9 cellular contexts compared by ENCODE assay signal in the genomic region with DNA sequence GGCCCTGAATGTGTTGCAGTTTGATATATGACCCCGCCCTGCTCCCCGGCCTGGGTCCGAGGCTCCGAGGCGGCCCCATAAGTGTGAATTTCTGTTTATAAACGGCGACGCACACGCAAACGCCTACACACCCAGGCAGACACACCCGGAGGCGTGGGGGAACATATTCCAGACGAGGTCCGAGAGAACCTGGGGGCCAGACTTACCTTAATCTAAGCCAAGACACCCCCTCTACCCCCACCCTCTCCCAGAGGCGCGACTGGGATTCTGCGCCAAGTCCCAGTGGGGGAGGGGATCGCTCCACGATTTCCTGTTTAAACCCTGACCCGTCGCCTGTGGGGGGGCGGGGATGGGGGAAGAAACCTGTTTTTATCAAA. TPM values are rescaled to one million over a fixed set of nuclear protein-coding genes. Genes with fewer than 3 reads are reported as not detected.
A peak's percentile ranks its signal among the peaks of the same experiment; 100 is the strongest.
DNase-seq lines count a peak whose midpoint lies in the region; ATAC-seq and TF ChIP-seq lines count a peak whose summit lies in the region.
"Had no signal": no experiment of that assay in that cellular context is flagged by ENCODE, and none has a peak within 500 bp of the region (broad histone marks: within the 10 kb centered on the region; RNA-seq: fewer than 3 reads in every experiment).

No MANE protein-coding gene starts in this region.

- H3K9me3 ChIP-seq in ES-I3 (ENCODE audit: control insufficient read depth, insufficient read depth, low read length) (no peaks in the 10 kb centered on the region), MG63 (no peaks in the 10 kb centered on the region), neuronal stem cell (replicated peaks in 1 of 2; ENCODE audit: control insufficient read depth in 2 of 2, insufficient read depth in 1 of 2, low read depth in 1 of 2, low read length in 2 of 2) (peaks cover 0 to 5% of the 10 kb centered on the region in 2 donors)
- no peaks in the 10 kb centered on the region for H3K9me3 ChIP-seq in CD4-positive, alpha-beta memory T cell (ENCODE audit: control insufficient read depth in 1 of 2, low read length in 2 of 2)

- no peaks in the 10 kb centered on the region for H3K79me1 ChIP-seq in neuronal stem cell (ENCODE audit: low read depth, low read length)

- H3K4me1 Mint-ChIP-seq in MCF 10A (ENCODE audit: insufficient read depth, unreplicated experiment): peaks cover 23% of the 10 kb centered on the region
- peaks cover 6 to 31% (median 17%) of the 10 kb centered on the region in 4 donors for H3K4me1 Mint-ChIP-seq in CD4-positive, alpha-beta memory T cell

- H3K23ac ChIP-seq in neuronal stem cell (ENCODE audit: low read depth, low read length, poor library complexity): no peak overlapping the region

- H3K4me1 ChIP-seq in ES-I3 (ENCODE audit: insufficient read depth, low read length): no peaks in the 10 kb centered on the region
- H3K4me1 ChIP-seq in neuronal stem cell (ENCODE audit: control insufficient read depth in 2 of 2, insufficient read depth in 1 of 2, low read depth in 1 of 2, low read length in 2 of 2): peaks cover 0 to 6% of the 10 kb centered on the region in 2 donors
- peaks cover 21% of the 10 kb centered on the region for H3K4me1 ChIP-seq in CD4-positive, alpha-beta memory T cell (ENCODE audit: insufficient read depth, low read length)

- peak overlapping the region; percentile 98 for H3K27ac Mint-ChIP-seq in MCF 10A (ENCODE audit: low read depth, unreplicated experiment)
- H3K27ac Mint-ChIP-seq in CD4-positive, alpha-beta memory T cell: no peak overlapping the region

- H3K36me3 ChIP-seq in ES-I3 (ENCODE audit: insufficient read depth, low read length) (no peaks in the 10 kb centered on the region), MG63 (peaks cover 14% of the 10 kb centered on the region), neuronal stem cell (replicated peaks in 1 of 2; ENCODE audit: control insufficient read depth in 2 of 2, insufficient read depth in 2 of 2, low read length in 2 of 2) (no peaks in the 10 kb centered on the region)
- no peaks in the 10 kb centered on the region for H3K36me3 ChIP-seq in CD4-positive, alpha-beta memory T cell (ENCODE audit: insufficient read depth, low read length)

- H2BK5ac ChIP-seq in neuronal stem cell (ENCODE audit: low read length): no peak overlapping the region

- ATAC-seq in GM21447 (IDR thresholded peaks at IDR 0.05; ENCODE audit: unreplicated experiment) (no peak), GM18520 (IDR thresholded peaks at IDR 0.05; ENCODE audit: unreplicated experiment) (no peak), HG03565 (IDR thresholded peaks at IDR 0.05; ENCODE audit: unreplicated experiment) (no peak)

- H2AK5ac ChIP-seq in neuronal stem cell (ENCODE audit: low read depth, low read length): no peak overlapping the region

- no peak overlapping the region for H3K27ac ChIP-seq in neuronal stem cell (replicated peaks; ENCODE audit: low read length)
- no peak overlapping the region for H3K27ac ChIP-seq in CD4-positive, alpha-beta memory T cell (ENCODE audit: low read depth, low read length)

- H3K14ac ChIP-seq in neuronal stem cell (ENCODE audit: low read length): no peak overlapping the region

- no CpG with 5 or more reads among the region's 22 CpGs for WGBS in neuronal stem cell (ENCODE audit: extremely low coverage in 2 of 2, insufficient read length in 2 of 2, insufficient replicate concordance in 1 of 2), 2 donors

- no peak overlapping the region for H3K18ac ChIP-seq in neuronal stem cell (ENCODE audit: low read length)

- no peaks in the 10 kb centered on the region for H3K36me3 Mint-ChIP-seq in MCF 10A (ENCODE audit: insufficient read depth, unreplicated experiment)
- H3K36me3 Mint-ChIP-seq in CD4-positive, alpha-beta memory T cell: peaks cover 0 to 1% of the 10 kb centered on the region in 2 donors

- no peak overlapping the region for H4K91ac ChIP-seq in neuronal stem cell (ENCODE audit: low read depth, low read length, poor library complexity)

- peak overlapping the region; percentile 96 for H2AFZ ChIP-seq in neuronal stem cell (ENCODE audit: low read length)

- H3K27me3 Mint-ChIP-seq in MCF 10A (ENCODE audit: insufficient read depth, unreplicated experiment): no peaks in the 10 kb centered on the region
- peaks cover 48 to 67% of the 10 kb centered on the region in 2 donors for H3K27me3 Mint-ChIP-seq in CD4-positive, alpha-beta memory T cell

- no TSS peak for BruUV-seq in MCF 10A (replicated peaks; lab: Mats Ljungman, UMichigan)

- CTCF ChIA-PET in MCF 10A (lab: Yijun Ruan, JAX): no interaction called here
- CTCF ChIA-PET in CD4-positive, alpha-beta memory T cell (lab: Charles Lee; ENCODE audit: partially characterized antibody): no interaction called here

- H3K4me3 ChIP-seq in MG63: peak overlapping the region; percentile 69
- peak overlapping the region in 1 of 2 donors; percentile 48 for H3K4me3 ChIP-seq in neuronal stem cell (ENCODE audit: low read length in 2 of 2)
- no peak overlapping the region for H3K4me3 ChIP-seq in CD4-positive, alpha-beta memory T cell (ENCODE audit: low read length in 2 of 2)

- peak overlapping the region; percentile 98 for H3K4me3 Mint-ChIP-seq in MCF 10A (ENCODE audit: unreplicated experiment)
- H3K4me3 Mint-ChIP-seq in CD4-positive, alpha-beta memory T cell: peak overlapping the region in 3 of 8 donors; percentile 10 to 49 (median 25)

- DNase-seq in MG63 (peak; percentile 80), MCF 10A (ENCODE audit: unreplicated experiment) (peak; percentile 88), neuronal stem cell (ENCODE audit: low spot score) (no peak)
- no peak for DNase-seq in CD4-positive, alpha-beta memory T cell
- DNase-seq: RPMI8226 had no signal

- no peak overlapping the region for H3K4ac ChIP-seq in neuronal stem cell (ENCODE audit: low read length)

- intact Hi-C loops in MCF 10A (cut with micrococcal nuclease): no loop called here
- intact Hi-C loops in CD4-positive, alpha-beta memory T cell (cut with micrococcal nuclease): no loop called here

- H3K9me3 Mint-ChIP-seq in MCF 10A (ENCODE audit: unreplicated experiment): no peaks in the 10 kb centered on the region
- peaks cover 0 to 3% (median 0%) of the 10 kb centered on the region in 8 donors for H3K9me3 Mint-ChIP-seq in CD4-positive, alpha-beta memory T cell

- H3K4me2 ChIP-seq in neuronal stem cell (ENCODE audit: insufficient read depth, low read length, poor library complexity, severe bottlenecking): no peak overlapping the region

- H2BK15ac ChIP-seq in neuronal stem cell (ENCODE audit: low read length): no peak overlapping the region

- H2BK12ac ChIP-seq in neuronal stem cell (ENCODE audit: low read length): no peak overlapping the region

- H2BK120ac ChIP-seq in neuronal stem cell (ENCODE audit: low read depth, low read length): no peak overlapping the region

- H4K8ac ChIP-seq in neuronal stem cell (ENCODE audit: low read depth, low read length): no peak overlapping the region

- POLR2A ChIA-PET in MCF 10A (lab: Yijun Ruan, JAX): interaction anchor here (0.7 to 3.1 kb wide), 6 partner anchors 10 to 262 kb away, joined by 3 to 16 read pairs (median 3); partner anchors contain the start of genes HNRNPA1, HOXC13, HOXC6 and HOXC8
- POLR2A ChIA-PET in CD4-positive, alpha-beta memory T cell (lab: Charles Lee; ENCODE audit: partially characterized antibody): no interaction called here

- H3K9ac ChIP-seq in ES-I3 (ENCODE audit: low read depth, low read length): peak overlapping the region; percentile 46; the same call in 1 of the 2 replicates
- no peak overlapping the region for H3K9ac ChIP-seq in neuronal stem cell (ENCODE audit: low read depth, low read length, poor library complexity)

- TF ChIP-seq CTCF in MCF 10A (IDR thresholded peaks at IDR 0.05; ENCODE audit: unreplicated experiment): no peak

- H3K27me3 ChIP-seq in MG63: no peaks in the 10 kb centered on the region
- H3K27me3 ChIP-seq in neuronal stem cell (ENCODE audit: control insufficient read depth in 3 of 3, insufficient read depth in 3 of 3, low read depth in 1 of 3, low read length in 3 of 3): peaks cover 64 to 98% (median 98%) of the 10 kb centered on the region in 3 experiments
- peaks cover 53% of the 10 kb centered on the region for H3K27me3 ChIP-seq in CD4-positive, alpha-beta memory T cell (ENCODE audit: insufficient read depth, low read length)

RNA-seq across cellular contexts. Expression of gene HOXC6, which starts 9.6 kb away (rescaled TPM):
- 4.9 and 5.3 TPM in 2 replicates for total RNA-seq in MG63 (2014; rRNA removed; shearing (Covaris generic); ENCODE audit: low replicate concordance)
- 7.1 and 11.5 TPM in 2 replicates for total RNA-seq in MCF 10A (2022)
- not detected for polyA plus RNA-seq in neuronal stem cell (2013, experiment 1 of 2)
- not detected for polyA plus RNA-seq in neuronal stem cell (2013, experiment 2 of 2)
- not detected for total RNA-seq in CD4-positive, alpha-beta memory T cell
- polyA plus RNA-seq in CD4-positive, alpha-beta memory T cell: not detected

RNA-seq across cellular contexts. Expression of gene HOXC8, which starts 9.8 kb away (rescaled TPM):
- total RNA-seq in MG63 (2014; rRNA removed; shearing (Covaris generic); ENCODE audit: low replicate concordance): 0.10 and 0.13 TPM in 2 replicates
- 6.0 and 6.9 TPM in 2 replicates for total RNA-seq in MCF 10A (2022)
- not detected for polyA plus RNA-seq in neuronal stem cell (2013, experiment 1 of 2)
- polyA plus RNA-seq in neuronal stem cell (2013, experiment 2 of 2): not detected
- not detected for total RNA-seq in CD4-positive, alpha-beta memory T cell
- not detected for polyA plus RNA-seq in CD4-positive, alpha-beta memory T cell

RNA-seq across cellular contexts. Expression of gene HOXC5, which starts 14.3 kb away (rescaled TPM):
- not detected in 2 replicates for total RNA-seq in MG63 (2014; rRNA removed; shearing (Covaris generic); ENCODE audit: low replicate concordance)
- 0.74 TPM in 1 of 2 replicates, not detected in the other for total RNA-seq in MCF 10A (2022)
- not detected for polyA plus RNA-seq in neuronal stem cell (2013, experiment 1 of 2)
- not detected for polyA plus RNA-seq in neuronal stem cell (2013, experiment 2 of 2)
- total RNA-seq in CD4-positive, alpha-beta memory T cell: not detected
- polyA plus RNA-seq in CD4-positive, alpha-beta memory T cell: not detected

RNA-seq across cellular contexts. Expression of gene HOXC9, which starts 18.6 kb away (rescaled TPM):
- 1.9 and 7.9 TPM in 2 replicates for total RNA-seq in MG63 (2014; rRNA removed; shearing (Covaris generic); ENCODE audit: low replicate concordance)
- total RNA-seq in MCF 10A (2022): 5.2 and 6.0 TPM in 2 replicates
- not detected for polyA plus RNA-seq in neuronal stem cell (2013, experiment 1 of 2)
- polyA plus RNA-seq in neuronal stem cell (2013, experiment 2 of 2): not detected
- not detected for total RNA-seq in CD4-positive, alpha-beta memory T cell
- polyA plus RNA-seq in CD4-positive, alpha-beta memory T cell: not detected

RNA-seq across cellular contexts. Expression of gene HOXC10, which starts 33.6 kb away (rescaled TPM):
- total RNA-seq in MG63 (2014; rRNA removed; shearing (Covaris generic); ENCODE audit: low replicate concordance): 19.8 and 27.4 TPM in 2 replicates
- not detected in 2 replicates for total RNA-seq in MCF 10A (2022)
- not detected for polyA plus RNA-seq in neuronal stem cell (2013, experiment 1 of 2)
- polyA plus RNA-seq in neuronal stem cell (2013, experiment 2 of 2): not detected
- not detected for total RNA-seq in CD4-positive, alpha-beta memory T cell
- not detected for polyA plus RNA-seq in CD4-positive, alpha-beta memory T cell

Comparison
In these comparisons a context has a peak if more than half of its experiments do, and no peak if none do; other contexts are left out.
1. DNase-seq: peak in MG63 (single experiment) and MCF 10A (single experiment); none in neuronal stem cell (single experiment) and CD4-positive, alpha-beta memory T cell (0 of 5).